Comparison of ENCODE assay signal across 25 cellular contexts in the genomic region with DNA sequence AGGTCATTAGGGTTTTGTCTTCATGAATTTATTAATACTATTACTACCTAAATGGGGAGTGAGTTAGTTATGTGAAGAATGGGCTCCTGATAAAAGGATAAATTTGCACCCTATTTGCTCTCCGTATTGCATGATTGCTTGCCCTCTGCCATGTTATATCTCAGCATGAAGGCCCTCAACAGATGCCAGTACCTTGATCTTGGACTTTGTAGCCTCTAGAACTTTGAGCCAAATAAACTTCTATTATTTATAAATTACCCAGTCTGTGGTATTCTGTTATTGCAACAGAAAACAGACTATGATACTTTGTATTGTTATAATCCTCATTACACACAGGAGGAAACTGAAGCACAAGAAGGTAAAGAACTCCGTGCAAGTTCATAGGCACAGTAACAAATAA.
"Had no signal": no experiment of that assay in that cellular context is flagged by ENCODE, and none has a peak within 500 bp of the region (broad histone marks: within the 10 kb centered on the region; RNA-seq: fewer than 3 reads in every experiment).

No MANE protein-coding gene starts in this region.

- FAIRE-seq: endothelial cell of umbilical vein had no signal

- H3K36me3 ChIP-seq: colonic mucosa, esophagus muscularis mucosa, esophagus squamous epithelium, gastrocnemius medialis, gastroesophageal sphincter, heart left ventricle, heart right ventricle had no signal

- H3K4me1 ChIP-seq: colonic mucosa, esophagus muscularis mucosa, esophagus squamous epithelium, foreskin keratinocyte, gastrocnemius medialis, gastroesophageal sphincter, heart left ventricle, heart right ventricle had no signal

- H3K27ac ChIP-seq: colonic mucosa, coronary artery, dorsolateral prefrontal cortex, epithelial cell of prostate, esophagus muscularis mucosa, esophagus squamous epithelium, foreskin keratinocyte, gastrocnemius medialis, gastroesophageal sphincter, heart left ventricle, heart right ventricle had no signal

- H3K27me3 ChIP-seq: colonic mucosa, dorsolateral prefrontal cortex, esophagus muscularis mucosa, esophagus squamous epithelium, foreskin keratinocyte, gastrocnemius medialis, gastroesophageal sphincter, heart left ventricle, heart right ventricle had no signal

- ATAC-seq: effector memory CD8-positive, alpha-beta T cell; esophagus mucosa; foreskin keratinocyte; gastrocnemius medialis; gastroesophageal sphincter; heart left ventricle; heart right ventricle had no signal

- H3K4me3 ChIP-seq: colonic mucosa, coronary artery, dorsolateral prefrontal cortex, esophagus muscularis mucosa, esophagus squamous epithelium, gastrocnemius medialis, gastroesophageal sphincter, heart left ventricle, heart right ventricle had no signal

- DNase-seq: colonic mucosa; cortex of kidney; dermis blood vessel endothelial cell; dorsolateral prefrontal cortex; effector CD4-positive, alpha-beta T cell; effector CD8-positive, alpha-beta T cell; effector memory CD4-positive, alpha-beta T cell; effector memory CD8-positive, alpha-beta T cell; endodermal cell; erythroblast; esophagus squamous epithelium; foreskin fibroblast; foreskin keratinocyte; foreskin melanocyte; gastrocnemius medialis; glutamatergic neuron; head of caudate nucleus; heart left ventricle; heart right ventricle had no signal

- H3K9me3 ChIP-seq: colonic mucosa, esophagus muscularis mucosa had no signal
